Comparison of ENCODE assay signal across 11 cellular contexts in the genomic region with DNA sequence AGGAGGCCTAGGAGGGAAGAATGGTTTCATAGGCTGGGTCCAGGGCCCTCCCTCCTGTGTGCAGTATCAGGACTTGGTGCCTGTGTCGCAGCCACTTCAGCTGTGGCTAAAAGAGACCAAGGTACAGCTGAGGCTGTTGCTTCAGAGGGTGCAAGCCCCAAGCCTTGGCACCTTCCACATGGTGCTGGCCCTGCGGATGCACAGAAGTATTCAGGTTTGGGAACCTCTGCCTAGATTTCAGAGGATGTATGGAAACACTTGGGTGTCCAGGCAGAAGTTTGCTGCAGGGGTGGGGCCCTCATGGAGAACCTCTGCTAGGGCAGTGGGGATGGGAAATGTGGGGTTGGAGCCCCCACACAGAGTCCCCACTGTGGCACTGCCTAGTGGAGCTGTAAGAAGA. TPM values are rescaled to one million over a fixed set of nuclear protein-coding genes. Genes with fewer than 3 reads are reported as not detected.
"Had no signal": no experiment of that assay in that cellular context is flagged by ENCODE, and none has a peak within 500 bp of the region (broad histone marks: within the 10 kb centered on the region; RNA-seq: fewer than 3 reads in every experiment).

No MANE protein-coding gene starts in this region.

RNA-seq across cellular contexts. Expression of a gene that starts 54.3 kb away (rescaled TPM):
- total RNA-seq: activated CD4-positive, alpha-beta memory T cell treated with anti-CD3 and anti-CD28 coated beads for 36 hours; activated CD4-positive, alpha-beta memory T cell treated with anti-CD3 and anti-CD28 coated beads, Interleukin-2, amount 10 ng/mL, durations not matched to agents 7 days and 5 days; activated CD4-positive, alpha-beta T cell treated with anti-CD3 and anti-CD28 coated beads for 36 hours; activated CD4-positive, alpha-beta T cell treated with anti-CD3 and anti-CD28 coated beads, Interleukin-2, amount 10 ng/mL, durations not matched to agents 24 days and 14 days; activated CD4-positive, alpha-beta T cell treated with anti-CD3 and anti-CD28 coated beads, Interleukin-2, amount 10 ng/mL, durations not matched to agents 7 days and 5 days; activated CD8-positive, alpha-beta memory T cell treated with anti-CD3 and anti-CD28 coated beads for 36 hours; activated CD8-positive, alpha-beta memory T cell treated with anti-CD3 and anti-CD28 coated beads, Interleukin-2, amount 10 ng/mL, durations not matched to agents 7 days and 5 days; activated CD8-positive, alpha-beta T cell treated with anti-CD3 and anti-CD28 coated beads for 36 hours; activated CD8-positive, alpha-beta T cell treated with anti-CD3 and anti-CD28 coated beads, Interleukin-2, amount 10 ng/mL, durations not matched to agents 7 days and 5 days; T-helper 1 cell treated with Interleukin-12 subunit alpha and Interleukin-12 subunit beta and Interleukin-4 antibody, amounts not matched to agents 30 ng/mL and 1 ng/mL, for 36 hours; T-helper 2 cell treated with Interferon-gamma antibody and Interleukin-4, amounts not matched to agents 100 ng/mL and 5 ng/mL, for 36 hours had no signal
